Comparison of ENCODE assay signal across 23 cellular contexts in the genomic region with DNA sequence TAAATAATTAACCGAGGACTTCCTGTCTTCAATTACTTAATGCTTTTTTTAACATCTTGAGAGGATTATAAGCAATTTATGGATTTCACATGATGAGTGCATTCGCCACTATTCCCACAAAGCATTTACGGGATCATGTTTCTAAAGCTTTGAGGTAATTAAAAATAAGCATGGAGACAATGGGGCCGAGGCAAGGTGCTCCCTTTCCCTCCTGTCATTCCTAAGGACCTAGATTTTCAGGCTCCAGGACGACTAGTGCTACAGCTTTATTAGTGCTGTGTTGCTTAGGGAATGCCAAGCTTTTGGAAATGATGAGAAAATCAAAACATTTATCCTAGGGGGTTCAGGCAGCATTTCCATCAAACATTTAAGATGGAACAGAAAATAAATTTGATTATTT.
DNase-seq lines count a peak whose midpoint lies in the region; ATAC-seq, FAIRE-seq and TF ChIP-seq lines count a peak whose summit lies in the region.
"Had no signal": no experiment of that assay in that cellular context is flagged by ENCODE, and none has a peak within 500 bp of the region (broad histone marks: within the 10 kb centered on the region; RNA-seq: fewer than 3 reads in every experiment).

No MANE protein-coding gene starts in this region.

- H3K9ac ChIP-seq in endocrine pancreas (ENCODE audit: control insufficient read depth, insufficient read depth, low read length), result no peak overlapping the region
- H3K9ac ChIP-seq: BLaER1 had no signal

- no peaks in the 10 kb centered on the region for H3K27me3 ChIP-seq in GM23338 (ENCODE audit: insufficient read depth)
- H3K27me3 ChIP-seq in endocrine pancreas (ENCODE audit: control insufficient read depth, insufficient read depth, low read length), result no peaks in the 10 kb centered on the region
- no peaks in the 10 kb centered on the region for H3K27me3 ChIP-seq in aorta (ENCODE audit: control insufficient read depth in 1 of 2, insufficient read depth in 2 of 2, low read length in 1 of 2)
- H3K27me3 ChIP-seq: BLaER1, MG63 had no signal

- H3K27ac ChIP-seq in GM23338 (ENCODE audit: low read depth), result no peak overlapping the region
- H3K27ac ChIP-seq in aorta (ENCODE audit: low read depth in 1 of 2, low read length in 2 of 2), result no peak overlapping the region
- H3K27ac ChIP-seq: BLaER1 had no signal

- H3K4me3 ChIP-seq in GM23338, result no peak overlapping the region
- peak overlapping the region; percentile 40 for H3K4me3 ChIP-seq in endocrine pancreas (ENCODE audit: control insufficient read depth, insufficient read depth, low read length)
- no peak overlapping the region for H3K4me3 ChIP-seq in aorta (ENCODE audit: low read length in 2 of 2)
- H3K4me3 ChIP-seq: BLaER1, MG63 had no signal

- ATAC-seq in GM23338 (peak; percentile 70), HG03159 (IDR thresholded peaks at IDR 0.05; ENCODE audit: unreplicated experiment) (no peak), aorta (ENCODE audit: low FRiP score) (no peak)
- ATAC-seq: CD8-positive, alpha-beta T cell; PC-3; SK-N-SH treated with all-trans-retinoic acid at 6 μM for 48 hours; T-cell had no signal

- H3K4me3 Mint-ChIP-seq in GM23338, result no peak overlapping the region
- H3K4me3 Mint-ChIP-seq: CD8-positive, alpha-beta T cell; H9; T-cell had no signal

- H3F3A ChIP-seq in GM23338 (replicated peaks; ENCODE audit: low read depth), result no peaks in the 10 kb centered on the region

- 64 to 66% methylated on average over 5 of the region's 5 CpGs for WGBS in aorta, 2 donors

- TF ChIP-seq POLR2A in GM12891 (IDR thresholded peaks at IDR 0.05; ENCODE audit: low read depth, low read length), result no peak

- H3K4me1 Mint-ChIP-seq in GM23338, result peaks cover 31% of the 10 kb centered on the region
- H3K4me1 Mint-ChIP-seq: T-cell had no signal

- TF ChIP-seq CTCF in GM23338 (conservative IDR thresholded peaks at IDR 0.05; ENCODE audit: low read depth in 2 of 2), result no peak

- no peaks in the 10 kb centered on the region for H3K36me3 Mint-ChIP-seq in GM23338 (ENCODE audit: low read depth)
- H3K36me3 Mint-ChIP-seq: CD8-positive, alpha-beta T cell; T-cell had no signal

- H3K27me3 Mint-ChIP-seq in GM23338 (ENCODE audit: insufficient read depth, low read depth, poor library complexity), result no peaks in the 10 kb centered on the region
- H3K27me3 Mint-ChIP-seq: T-cell had no signal

- H4K20me1 ChIP-seq in GM23338 (replicated peaks; ENCODE audit: insufficient read depth), result no peaks in the 10 kb centered on the region
- H4K20me1 ChIP-seq: BLaER1 had no signal

- intact Hi-C loops in aorta (cut with DNase I), result no loop called here

- peak; percentile 37 for DNase-seq in NCI-H1105 treated with DMSO at 0.1 percent for 48 hours (lab: John Stamatoyannopoulos, UW)
- DNase-seq in NCI-H1105 (lab: John Stamatoyannopoulos, UW), result no peak
- DNase-seq in GM23338 (ENCODE audit: low spot score), result peak; percentile 44
- peak; percentile 90 to 95 for DNase-seq in NCI-H524 (lab: John Stamatoyannopoulos, UW)
- no peak for DNase-seq in GM12891 (ENCODE audit: insufficient read length, low spot score)
- DNase-seq in aorta, result no peak
- DNase-seq: CD8-positive, alpha-beta T cell; H9; Kasumi-1; MG63; NCI-H1048; NCI-H2029; NCI-H2227 treated with DMSO at 0.1 percent for 48 hours; NCI-H510A treated with DMSO at 0.1 percent for 48 hours; PC-3; RPMI8226; SHP77 treated with DMSO at 0.1 percent for 48 hours; T-cell had no signal

- H3K9me2 ChIP-seq in GM23338 (ENCODE audit: insufficient read depth), result no peaks in the 10 kb centered on the region

- no peak overlapping the region for H2AFZ ChIP-seq in GM23338

- no peaks in the 10 kb centered on the region for H3K9me3 Mint-ChIP-seq in GM23338
- H3K9me3 Mint-ChIP-seq: H9 had no signal

- H3K36me3 ChIP-seq in GM23338 (ENCODE audit: insufficient read depth) (no peaks in the 10 kb centered on the region), endocrine pancreas (ENCODE audit: control insufficient read depth, insufficient read depth, low read length) (no peaks in the 10 kb centered on the region), aorta (ENCODE audit: control insufficient read depth in 1 of 2, insufficient read depth in 2 of 2, low read length in 1 of 2) (no peaks in the 10 kb centered on the region)
- H3K36me3 ChIP-seq: BLaER1, MG63 had no signal

- no peaks in the 10 kb centered on the region for H3K79me2 ChIP-seq in GM23338 (replicated peaks; ENCODE audit: insufficient read depth)

- no peak overlapping the region for H3K4me2 ChIP-seq in GM23338
- H3K4me2 ChIP-seq: BLaER1 had no signal

- peak overlapping the region; percentile 57; the same call in 1 of the 2 replicates for H3K27ac Mint-ChIP-seq in GM23338
- H3K27ac Mint-ChIP-seq: CD8-positive, alpha-beta T cell; H9; T-cell had no signal

- no peak for FAIRE-seq in GM12891 (lab: Jason Lieb, UNC)
- FAIRE-seq: G401.6 had no signal

- H3K9me3 ChIP-seq in endocrine pancreas (ENCODE audit: control insufficient read depth, low read length), result no peaks in the 10 kb centered on the region
- H3K9me3 ChIP-seq in aorta (ENCODE audit: control insufficient read depth, low read length), result no peaks in the 10 kb centered on the region
- H3K9me3 ChIP-seq: BLaER1, MG63 had no signal

- H3K4me1 ChIP-seq in GM23338 (ENCODE audit: insufficient read depth) (peaks cover 40% of the 10 kb centered on the region), endocrine pancreas (ENCODE audit: control insufficient read depth, insufficient read depth, low read length) (peaks cover 20% of the 10 kb centered on the region), aorta (ENCODE audit: control insufficient read depth in 1 of 2, insufficient read depth in 2 of 2, low read length in 2 of 2) (no peaks in the 10 kb centered on the region)
- H3K4me1 ChIP-seq: BLaER1 had no signal

TF ChIP-seq in GM23338, 12 proteins besides CTCF, POLR2A, EP300 and RAD21 (continues in another document):
- TF ChIP-seq EZH2 (IDR thresholded peaks at IDR 0.05; ENCODE audit: low read depth, unreplicated experiment), result no peak
- TF ChIP-seq CREB1 (CRISPR knock-in tag; IDR thresholded peaks at IDR 0.05; ENCODE audit: low read depth), result no peak
- no peak for TF ChIP-seq POLR2AphosphoS5 (IDR thresholded peaks at IDR 0.05; ENCODE audit: low read depth)
- TF ChIP-seq ZNF114 (CRISPR knock-in tag; IDR thresholded peaks at IDR 0.05), result no peak

TF ChIP-seq in GM12891, 5 proteins besides CTCF, POLR2A, EP300 and RAD21:
- TF ChIP-seq POLR2AphosphoS5 (IDR thresholded peaks at IDR 0.05; ENCODE audit: low read depth, low read length) (no peak), SPI1 (IDR thresholded peaks at IDR 0.05; ENCODE audit: low read depth, low read length) (no peak), PAX5 (IDR thresholded peaks at IDR 0.05; ENCODE audit: insufficient read depth, low read length, severe bottlenecking) (no peak), POU2F2 (IDR thresholded peaks at IDR 0.05; ENCODE audit: low read depth, low read length) (no peak)

Comparison
In these comparisons a context has a peak if more than half of its experiments do, and no peak if none do; other contexts are left out.
1. DNase-seq: peak in NCI-H1105 treated with DMSO at 0.1 percent for 48 hours (single experiment), GM23338 (single experiment) and NCI-H524 (2 of 2); none in NCI-H1105 (single experiment), GM12891 (single experiment) and aorta (0 of 2).